In genomic region chr2:131672471-131673399, GRCh38 we compare ENCODE assay signal across 8 cellular contexts.
DNase-seq lines count a peak whose midpoint lies in the region; ATAC-seq and TF ChIP-seq lines count a peak whose summit lies in the region.
"Not testable (repeated sequence)": the region's sequence is repeated elsewhere in the genome, so short reads cannot be mapped to it uniquely, and the experiment has no call there.

No MANE protein-coding gene starts in this region.

- H3K36me3 ChIP-seq in adrenal gland (replicated peaks in 1 of 2); heart right ventricle; parathyroid adenoma (ENCODE audit: control insufficient read depth, insufficient read depth, low read length); uterus: not testable (repeated sequence)

- intact Hi-C loops in adrenal gland (cut with DNase I) (loop anchor here in 1 of 2 donors (5.0 kb wide), 2 partner anchors 180 to 260 kb away; partner anchors contain the start of gene MZT2A), heart right ventricle (cut with DNase I) (loop anchor here (5.0 to 10.0 kb wide), 7 partner anchors 130 to 520 kb away; partner anchors contain the start of gene MZT2A (in 1 of the 10))
- intact Hi-C loops in uterus (cut with DNase I; ENCODE audit: low total_unique reads) = not testable (repeated sequence)

- DNase-seq in NAMALWA (ENCODE audit: low spot score) (peak; percentile 81), SKM-1 (lab: John Stamatoyannopoulos, UW; ENCODE audit: unreplicated experiment) (peak; percentile 20), adrenal gland (peak; percentile 69 to 91 (median 83)), heart right ventricle (peak; percentile 62 to 73), uterus (peak; percentile 46 to 49)

- WGBS in adrenal gland, 4 donors = 14 to 17% (median 14%) methylated on average over 13 to 38 of the region's 38 CpGs; no CpG with 5 or more reads in 1 of the 4 donors
- 7 to 10% methylated on average over 38 of the region's 38 CpGs for WGBS in heart right ventricle, 2 donors

- H3K79me2 ChIP-seq in parathyroid adenoma = not testable (repeated sequence)

- peak overlapping the region; percentile 65 for H3K4me2 ChIP-seq in parathyroid adenoma (ENCODE audit: low read length)

- TF ChIP-seq CTCF in adrenal gland (IDR thresholded peaks at IDR 0.05) = peak; percentile 41 to 77 (median 64)
- peak in 8 of 9 donors; percentile 27 to 72 (median 66) for TF ChIP-seq CTCF in heart right ventricle (IDR thresholded peaks at IDR 0.05)
- TF ChIP-seq CTCF in parathyroid adenoma (IDR thresholded peaks at IDR 0.05) = peak; percentile 68
- TF ChIP-seq CTCF in uterus (IDR thresholded peaks at IDR 0.05) = peak; percentile 53 to 63 (median 60)

- H3K27me3 ChIP-seq in adrenal gland; parathyroid adenoma (ENCODE audit: control insufficient read depth, insufficient read depth, low read length); uterus: not testable (repeated sequence)
- H3K27me3 ChIP-seq in heart right ventricle = peaks cover 0 to 46% (median 19%) of the 10 kb centered on the region in 7 donors

- H3K4me3 ChIP-seq in adrenal gland (peak overlapping the region in 1 of 4 donors; percentile 48), heart right ventricle (peak overlapping the region in 9 of 10 donors; percentile 23 to 54 (median 43)), uterus (peak overlapping the region in 1 of 2 donors; percentile 39)
- not testable (repeated sequence) for H3K4me3 ChIP-seq in parathyroid adenoma (ENCODE audit: low read depth, low read length)

- peak overlapping the region; percentile 77 for H2AFZ ChIP-seq in parathyroid adenoma

- H3K4me1 ChIP-seq in adrenal gland (replicated peaks in 1 of 2) (peaks cover 22 to 38% of the 10 kb centered on the region in 2 donors), heart right ventricle (peaks cover 0 to 38% (median 20%) of the 10 kb centered on the region in 9 donors)
- not testable (repeated sequence) for H3K4me1 ChIP-seq in parathyroid adenoma, uterus

- not testable (repeated sequence) for H3K9ac ChIP-seq in parathyroid adenoma

- not testable (repeated sequence) for H3K9me3 ChIP-seq in adrenal gland (replicated peaks in 1 of 3); parathyroid adenoma (ENCODE audit: control insufficient read depth, low read length); uterus
- peaks cover 0 to 15% (median 0%) of the 10 kb centered on the region in 11 donors for H3K9me3 ChIP-seq in heart right ventricle

- H3K27ac ChIP-seq in adrenal gland, heart right ventricle, parathyroid adenoma, uterus: not testable (repeated sequence)

- not testable (repeated sequence) for TF ChIP-seq POLR2A in adrenal gland (IDR thresholded peaks at IDR 0.05); uterus (IDR thresholded peaks at IDR 0.05)

- ATAC-seq in GM18498 (IDR thresholded peaks at IDR 0.05; ENCODE audit: unreplicated experiment) (peak; percentile 88), HG02798 (IDR thresholded peaks at IDR 0.05; ENCODE audit: poor library complexity, unreplicated experiment) (peak; percentile 90), heart right ventricle (peak; percentile 94 to 99 (median 98))

Comparison
In these comparisons a context has a peak if more than half of its experiments do, and no peak if none do; other contexts are left out.
1. DNase-seq: peak in every context shown above with its lines; median percentile 83 in adrenal gland; 81 in NAMALWA; 68 in heart right ventricle; 48 in uterus; 20 in SKM-1.